Comparison of ENCODE assay signal across 10 cellular contexts in the genomic region with DNA sequence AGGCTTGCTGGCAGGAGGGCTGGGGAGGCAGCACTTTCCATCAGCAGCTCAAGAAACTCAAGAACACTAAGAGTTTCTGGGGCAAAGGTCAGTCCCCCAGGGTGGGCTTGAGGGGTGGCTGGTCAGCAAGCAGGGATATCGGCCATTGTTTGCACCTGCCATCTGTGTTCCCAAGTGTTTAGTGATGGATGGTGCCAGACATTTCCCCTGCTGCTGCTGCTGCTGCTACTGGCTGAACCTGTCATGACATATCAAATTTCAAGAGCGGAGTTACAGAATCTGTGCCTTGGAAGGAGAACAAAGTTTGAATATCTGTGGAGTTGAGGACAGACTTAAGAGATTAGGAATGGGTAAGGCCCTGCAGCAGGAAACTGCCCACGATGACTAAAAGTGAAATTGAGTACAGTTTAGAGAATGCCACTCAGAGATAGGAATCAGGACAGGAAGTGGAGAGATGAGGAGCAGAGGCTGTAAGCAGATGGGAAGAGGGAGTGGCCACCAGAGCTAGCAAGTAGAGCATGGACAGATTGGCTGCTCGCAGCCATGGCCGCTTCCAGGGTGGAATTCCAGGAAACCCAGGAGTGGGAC. TPM values are rescaled to one million over a fixed set of nuclear protein-coding genes. Genes with fewer than 3 reads are reported as not detected.
DNase-seq lines count a peak whose midpoint lies in the region; ATAC-seq, FAIRE-seq and TF ChIP-seq lines count a peak whose summit lies in the region.
"Had no signal": no experiment of that assay in that cellular context is flagged by ENCODE, and none has a peak within 500 bp of the region (broad histone marks: within the 10 kb centered on the region; RNA-seq: fewer than 3 reads in every experiment).

No MANE protein-coding gene starts in this region.

- POLR2A ChIA-PET in SK-N-SH (lab: Yijun Ruan, JAX) = no interaction called here

- peak overlapping the region; percentile 66 to 85 for H3K27ac ChIP-seq in SK-N-SH (ENCODE audit: low read depth in 2 of 2, low read length in 1 of 2)
- H3K27ac ChIP-seq: ascending aorta had no signal

- no peaks in the 10 kb centered on the region for H3K9me2 ChIP-seq in SK-N-SH

- ATAC-seq in GM19395 (IDR thresholded peaks at IDR 0.05; ENCODE audit: unreplicated experiment) = no peak

- TF ChIP-seq CTCF in SK-N-SH (IDR thresholded peaks at IDR 0.05) = no peak

- peaks cover 0 to 10% of the 10 kb centered on the region in 2 experiments; a peak in 2 of 4 replicates for H3K4me1 ChIP-seq in SK-N-SH (ENCODE audit: control insufficient read depth in 1 of 2, insufficient read depth in 2 of 2, low read depth in 1 of 2, low read length in 1 of 2)
- H3K4me1 ChIP-seq: ascending aorta had no signal

- H4K20me1 ChIP-seq in SK-N-SH (ENCODE audit: insufficient read depth) = no peaks in the 10 kb centered on the region

- TF ChIP-seq EP300 in SK-N-SH (IDR thresholded peaks at IDR 0.05; ENCODE audit: borderline replicate concordance in 1 of 2, low read depth in 1 of 2, low read length in 1 of 2) = peak in 1 of 2 experiments; percentile 82; a peak in 1 of 4 replicates

- no peaks in the 10 kb centered on the region for H3K36me3 ChIP-seq in SK-N-SH (replicated peaks in 1 of 2; ENCODE audit: control insufficient read depth in 1 of 2, insufficient read depth in 2 of 2, low read length in 1 of 2)
- H3K36me3 ChIP-seq: ascending aorta had no signal

- peak; percentile 89 for FAIRE-seq in HTR-8/SVneo (lab: Jason Lieb, UNC)

- peak; percentile 47 for DNase-seq in AG20443 (ENCODE audit: low spot score)
- peak; percentile 80 for DNase-seq in HTR-8/SVneo (ENCODE audit: insufficient read length, low spot score)
- DNase-seq in SK-N-SH = peak; percentile 53
- peak; percentile 26 for DNase-seq in glomerular visceral epithelial cell (ENCODE audit: extremely low spot score)
- no peak for DNase-seq in medulla oblongata (ENCODE audit: extremely low spot score)
- no peak for DNase-seq in GM19238 (ENCODE audit: insufficient read length, low spot score)
- DNase-seq in activated CD4-positive, CD25-positive, alpha-beta regulatory T cell (lab: John Stamatoyannopoulos, UW) = no peak
- DNase-seq: naive B cell had no signal

- peak overlapping the region; percentile 61 for H2AFZ ChIP-seq in SK-N-SH (ENCODE audit: low read depth)

- peaks cover 21% of the 10 kb centered on the region for H3F3A ChIP-seq in SK-N-SH (replicated peaks; ENCODE audit: insufficient read depth)

- H3K79me2 ChIP-seq in SK-N-SH (ENCODE audit: insufficient read depth) = no peaks in the 10 kb centered on the region

- 24% methylated on average over 5 of the region's 5 CpGs for WGBS in SK-N-SH (ENCODE audit: low lambda C conversion rate)

- no peaks in the 10 kb centered on the region for H3K9me3 ChIP-seq in SK-N-SH
- H3K9me3 ChIP-seq: ascending aorta had no signal

- H3K9ac ChIP-seq in SK-N-SH = no peak overlapping the region; the same call in 1 of the 2 replicates

- H3K27me3 ChIP-seq in SK-N-SH (ENCODE audit: insufficient read depth) = no peaks in the 10 kb centered on the region
- H3K27me3 ChIP-seq: ascending aorta had no signal

- peak overlapping the region; percentile 1 to 12; a peak in 2 of 4 replicates for H3K4me3 ChIP-seq in SK-N-SH (ENCODE audit: low read depth in 2 of 2, low read length in 1 of 2)
- H3K4me3 ChIP-seq: ascending aorta had no signal

- no peak for TF ChIP-seq RAD21 in SK-N-SH (IDR thresholded peaks at IDR 0.05; ENCODE audit: low read length)

- H3K4me2 ChIP-seq in SK-N-SH = peak overlapping the region; percentile 55

- CTCF ChIA-PET in SK-N-SH (lab: Yijun Ruan, JAX) = interaction anchor here (1.0 to 1.2 kb wide), 2 partner anchors 21 to 374 kb away, joined by 3 to 4 read pairs; no protein-coding TSS in a partner anchor

TF ChIP-seq in SK-N-SH, 30 proteins besides CTCF, POLR2A, EP300 and RAD21:
- TF ChIP-seq GATA2 (CRISPR knock-in tag; IDR thresholded peaks at IDR 0.05) (no peak), NFIC (IDR thresholded peaks at IDR 0.05; ENCODE audit: borderline replicate concordance) (peak; percentile 49; the same call in 1 of the 2 replicates), MAX (IDR thresholded peaks at IDR 0.05; ENCODE audit: low read depth) (peak; percentile 40; the same call in 1 of the 2 replicates), RCOR1 (IDR thresholded peaks at IDR 0.05; ENCODE audit: low read length) (0 out of 2 replicates have a peak, but pooled peaks have one; percentile 33), TEAD4 (IDR thresholded peaks at IDR 0.05; ENCODE audit: borderline replicate concordance, insufficient read depth) (peak; percentile 46; the same call in 1 of the 2 replicates), MXI1 (IDR thresholded peaks at IDR 0.05; ENCODE audit: low read depth, low read length) (no peak), FOSL2 (IDR thresholded peaks at IDR 0.05; ENCODE audit: borderline replicate concordance, low read depth) (peak; percentile 65), IRF3 (IDR thresholded peaks at IDR 0.05; ENCODE audit: low read depth, low read length) (no peak), YY1 (IDR thresholded peaks at IDR 0.05; ENCODE audit: low read depth) (peak; percentile 81), SIN3A (IDR thresholded peaks at IDR 0.05; ENCODE audit: borderline replicate concordance, low read depth, low read length) (peak; percentile 74; the same call in 1 of the 2 replicates), GABPA (IDR thresholded peaks at IDR 0.05; ENCODE audit: low read depth) (peak; percentile 53; the same call in 1 of the 2 replicates), ELF1 (IDR thresholded peaks at IDR 0.05) (peak; percentile 63; the same call in 1 of the 2 replicates), ZBTB33 (IDR thresholded peaks at IDR 0.05; ENCODE audit: borderline replicate concordance, low read depth) (peak; percentile 61; the same call in 1 of the 2 replicates), MEF2A (IDR thresholded peaks at IDR 0.05; ENCODE audit: borderline replicate concordance, low read depth) (0 out of 2 replicates have a peak, but pooled peaks have one; percentile 11), TAF1 (IDR thresholded peaks at IDR 0.05; ENCODE audit: borderline replicate concordance, low read depth, low read length) (peak; percentile 63; the same call in 1 of the 2 replicates), TCF12 (IDR thresholded peaks at IDR 0.05) (peak; percentile 90), JUND (IDR thresholded peaks at IDR 0.05) (peak; percentile 71), POLR2AphosphoS5 (IDR thresholded peaks at IDR 0.05; ENCODE audit: low read depth, low read length) (peak; percentile 81), SMC3 (IDR thresholded peaks at IDR 0.05; ENCODE audit: low read depth, low read length) (no peak), RFX5 (IDR thresholded peaks at IDR 0.05; ENCODE audit: low read length) (no peak), CHD2 (IDR thresholded peaks at IDR 0.05; ENCODE audit: low read length, partially characterized antibody) (no peak), PBX3 (IDR thresholded peaks at IDR 0.05) (peak; percentile 95)
- TF ChIP-seq, protein P1, sequence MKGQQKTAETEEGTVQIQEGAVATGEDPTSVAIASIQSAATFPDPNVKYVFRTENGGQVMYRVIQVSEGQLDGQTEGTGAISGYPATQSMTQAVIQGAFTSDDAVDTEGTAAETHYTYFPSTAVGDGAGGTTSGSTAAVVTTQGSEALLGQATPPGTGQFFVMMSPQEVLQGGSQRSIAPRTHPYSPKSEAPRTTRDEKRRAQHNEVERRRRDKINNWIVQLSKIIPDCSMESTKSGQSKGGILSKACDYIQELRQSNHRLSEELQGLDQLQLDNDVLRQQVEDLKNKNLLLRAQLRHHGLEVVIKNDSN (IDR thresholded peaks at IDR 0.05; ENCODE audit: borderline replicate concordance, low read depth) = peak; percentile 22; the same call in 1 of the 2 replicates

RNA-seq across cellular contexts. Expression of gene PPP1R3C, which starts 39.2 kb away (rescaled TPM):
- polyA plus RNA-seq in SK-N-SH (2012; rRNA removed) = 9.0 and 11.5 TPM in 2 replicates
- polyA plus RNA-seq in SK-N-SH (2012; cell fraction: cytosol; rRNA removed) = 11.8 and 13.2 TPM in 2 replicates
- polyA plus RNA-seq in SK-N-SH (2012; cell fraction: nucleus; rRNA removed) = 6.0 and 10.4 TPM in 2 replicates

Comparison
In these comparisons a context has a peak if more than half of its experiments do, and no peak if none do; other contexts are left out.
1. DNase-seq: peak in AG20443 (single experiment), HTR-8/SVneo (single experiment), SK-N-SH (single experiment) and glomerular visceral epithelial cell (single experiment); none in medulla oblongata (single experiment), GM19238 (single experiment) and activated CD4-positive, CD25-positive, alpha-beta regulatory T cell (0 of 4).